ENCODE assay signal across 16 cellular contexts in genomic region chr11:19817870-19818269, GRCh38.
"Had no signal": no experiment of that assay in that cellular context is flagged by ENCODE, and none has a peak within 500 bp of the region (broad histone marks: within the 10 kb centered on the region; RNA-seq: fewer than 3 reads in every experiment).

No MANE protein-coding gene starts in this region.

- H3K4me3 Mint-ChIP-seq: neural crest cell; T-helper 1 cell treated with Interleukin-12 subunit alpha and Interleukin-12 subunit beta and Interleukin-4 antibody, amounts not matched to agents 30 μg/mL and 1 μg/mL, for 36 hours had no signal

- H3K27me3 ChIP-seq: adrenal gland, breast epithelium, left lung, tibial nerve had no signal

- H3K9me3 ChIP-seq: adrenal gland, breast epithelium, left lung, tibial nerve had no signal

- DNase-seq: activated CD4-positive, CD25-positive, alpha-beta regulatory T cell treated with anti-CD3 and anti-CD28 coated beads, Interleukin-2, amount 50 U/mL, for 72 hours; activated gamma-delta T cell; adrenal gland; erythroblast; foreskin melanocyte; stimulated activated CD4-positive, alpha-beta T cell treated with anti-CD3 and anti-CD28 coated beads, Interleukin-12 subunit alpha, Interleukin-12 subunit beta, amount 100 ng/mL, for 4 hours; stimulated activated CD4-positive, alpha-beta T cell treated with anti-CD3 and anti-CD28 coated beads, Interleukin-1b, Interleukin-23, amount 100 ng/mL, for 48 hours; stimulated activated naive CD8-positive, alpha-beta T cell treated with anti-CD3 and anti-CD28 coated beads, Interleukin-15, Interleukin-2, amounts not matched to agents 100 U/mL and 50 U/mL, for 24 hours had no signal

- H3K36me3 ChIP-seq: adrenal gland, breast epithelium, left lung, tibial nerve had no signal

- H3K9me3 Mint-ChIP-seq: neural crest cell; T-helper 1 cell treated with Interleukin-12 subunit alpha and Interleukin-12 subunit beta and Interleukin-4 antibody, amounts not matched to agents 30 μg/mL and 1 μg/mL, for 36 hours had no signal

- H3K27me3 Mint-ChIP-seq: progenitor cell of endocrine pancreas had no signal

- H3K4me3 ChIP-seq: adrenal gland, breast epithelium, coronary artery, left lung, tibial nerve had no signal

- H3K36me3 Mint-ChIP-seq: activated naive CD4-positive, alpha-beta T cell treated with anti-CD3 and anti-CD28 coated beads, Interleukin-2, amount 50 U/mL, for 72 hours had no signal

- H3K27ac Mint-ChIP-seq: activated naive CD4-positive, alpha-beta T cell treated with anti-CD3 and anti-CD28 coated beads, Interleukin-2, amount 50 U/mL, for 72 hours; progenitor cell of endocrine pancreas; T-helper 1 cell treated with Interleukin-12 subunit alpha and Interleukin-12 subunit beta and Interleukin-4 antibody, amounts not matched to agents 30 μg/mL and 1 μg/mL, for 36 hours had no signal

- H3K4me1 ChIP-seq: adrenal gland had no signal

- ATAC-seq: activated naive CD4-positive, alpha-beta T cell treated with anti-CD3 and anti-CD28 coated beads, Interleukin-2, amount 50 U/mL, for 72 hours; stimulated activated naive CD8-positive, alpha-beta T cell treated with anti-CD3 and anti-CD28 coated beads, Interleukin-15, Interleukin-2, amounts not matched to agents 100 U/mL and 50 U/mL, for 24 hours had no signal

- H3K27ac ChIP-seq: adrenal gland, tibial nerve had no signal
